ENCODE assay signal across 37 cellular contexts in the genomic region with DNA sequence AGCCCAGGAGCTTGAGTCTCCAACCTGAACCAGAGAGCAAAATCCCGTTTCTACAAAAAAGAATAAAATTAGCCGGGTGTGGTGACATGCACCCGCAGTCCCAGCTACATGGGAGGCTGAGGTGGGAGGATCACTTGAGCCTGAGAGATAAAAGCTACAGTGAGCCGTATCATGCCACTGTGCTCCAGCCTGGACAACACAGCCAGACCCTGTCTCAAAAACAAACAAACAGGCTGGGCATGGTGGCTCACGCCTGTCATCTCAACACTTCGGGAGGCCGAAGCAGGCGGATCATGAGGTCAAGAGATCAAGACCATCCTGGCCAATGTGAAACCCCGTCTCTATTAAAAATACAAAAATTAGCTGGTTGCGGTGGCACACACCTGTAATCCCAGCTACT. TPM values are rescaled to one million over a fixed set of nuclear protein-coding genes. Genes with fewer than 3 reads are reported as not detected.
"Had no signal": no experiment of that assay in that cellular context is flagged by ENCODE, and none has a peak within 500 bp of the region (broad histone marks: within the 10 kb centered on the region; RNA-seq: fewer than 3 reads in every experiment).

No MANE protein-coding gene starts in this region.

- H3K27me3 ChIP-seq: adrenal gland, body of pancreas, brain microvascular endothelial cell, breast epithelium had no signal

- FAIRE-seq: astrocyte, TTC549 had no signal

- H3K4me3 ChIP-seq: adrenal gland, body of pancreas, breast epithelium had no signal

- ATAC-seq: activated CD8-positive, alpha-beta T cell treated with anti-CD3 and anti-CD28 coated beads for 36 hours; activated naive CD4-positive, alpha-beta T cell treated with anti-CD3 and anti-CD28 coated beads, Interleukin-2, amount 50 U/mL, for 72 hours; activated T-cell treated with anti-CD3 and anti-CD28 coated beads, Interleukin-2, amount 50 U/mL, for 4 hours; activated T-cell treated with anti-CD3 and anti-CD28 coated beads, Interleukin-2, amount 50 U/mL, for 72 hours; activated T-helper 17 cell treated with anti-CD3 and anti-CD28 coated beads, Interleukin-2, amount 50 U/mL, for 72 hours; body of pancreas had no signal

- DNase-seq: activated B cell treated with CpG ODN at 0.5 μM for 24 hours; activated CD4-positive, alpha-beta memory T cell treated with anti-CD3 and anti-CD28 coated beads for 36 hours; activated CD4-positive, alpha-beta T cell treated with anti-CD3 and anti-CD28 coated beads for 4 hours; activated CD4-positive, alpha-beta T cell treated with anti-CD3 and anti-CD28 coated beads, Interleukin-2, amount 10 ng/mL, durations not matched to agents 24 days and 14 days; activated CD4-positive, alpha-beta T cell treated with anti-CD3 and anti-CD28 coated beads, Interleukin-2, amount 50 U/mL, for 1 hour; activated CD4-positive, alpha-beta T cell treated with anti-CD3 and anti-CD28 coated beads, Interleukin-2, amount 50 U/mL, for 4 hours; activated CD4-positive, CD25-positive, alpha-beta regulatory T cell treated with anti-CD3 and anti-CD28 coated beads, Interleukin-2, amount 50 U/mL, for 72 hours; activated CD8-positive, alpha-beta memory T cell treated with anti-CD3 and anti-CD28 coated beads, Interleukin-2, amount 50 U/mL, for 4 hours; activated CD8-positive, alpha-beta T cell treated with anti-CD3 and anti-CD28 coated beads for 36 hours; activated effector memory CD4-positive, alpha-beta T cell treated with anti-CD3 and anti-CD28 coated beads, Interleukin-2, amount 50 U/mL, for 16 hours; activated gamma-delta T cell treated with Interleukin-2 at 50 U/mL for 16 hours; activated naive CD4-positive, alpha-beta T cell; activated naive CD4-positive, alpha-beta T cell treated with anti-CD3 and anti-CD28 coated beads for 36 hours; activated naive CD4-positive, alpha-beta T cell treated with anti-CD3 and anti-CD28 coated beads, Interleukin-2, amount 50 U/mL, for 16 hours; activated naive CD8-positive, alpha-beta T cell treated with anti-CD3 and anti-CD28 coated beads for 36 hours; activated T-cell treated with anti-CD3 and anti-CD28 coated beads for 4 hours; activated T-cell treated with anti-CD3 and anti-CD28 coated beads, Interleukin-2, amount 50 U/mL, for 1 hour; activated T-cell treated with anti-CD3 and anti-CD28 coated beads, Interleukin-2, amount 50 U/mL, for 4 hours; activated T-cell treated with anti-CD3 and anti-CD28 coated beads, Interleukin-2, amount 50 U/mL, for 72 hours; amniotic stem cell; aorta; body of pancreas; brain microvascular endothelial cell; central memory CD4-positive, alpha-beta T cell; T-helper 1 cell; T-helper 2 cell; T-helper 9 cell had no signal

- H3K36me3 ChIP-seq: adrenal gland, brain microvascular endothelial cell, breast epithelium had no signal

- H3K4me1 ChIP-seq: breast epithelium had no signal

- H3K9me3 ChIP-seq: adrenal gland, body of pancreas, breast epithelium had no signal

- H3K27ac ChIP-seq: adrenal gland, body of pancreas, brain microvascular endothelial cell, breast epithelium, VCaP had no signal

RNA-seq across cellular contexts. Expression of a gene that starts 11.4 kb away (rescaled TPM):
- total RNA-seq: activated B cell treated with CpG ODN at 0.5 μM for 24 hours; activated CD4-positive, alpha-beta memory T cell treated with anti-CD3 and anti-CD28 coated beads for 36 hours; activated CD4-positive, alpha-beta T cell treated with anti-CD3 and anti-CD28 coated beads, Interleukin-2, amount 10 ng/mL, durations not matched to agents 24 days and 14 days; activated CD8-positive, alpha-beta memory T cell treated with anti-CD3 and anti-CD28 coated beads for 36 hours; activated CD8-positive, alpha-beta T cell treated with anti-CD3 and anti-CD28 coated beads for 36 hours; activated naive CD4-positive, alpha-beta T cell treated with anti-CD3 and anti-CD28 coated beads for 36 hours; activated naive CD4-positive, alpha-beta T cell treated with anti-CD3 and anti-CD28 coated beads, Interleukin-2, amount 50 U/mL, for 72 hours; activated naive CD8-positive, alpha-beta T cell treated with anti-CD3 and anti-CD28 coated beads for 36 hours; activated T-cell treated with anti-CD3 and anti-CD28 coated beads, Interleukin-2, amount 50 U/mL, for 4 hours; activated T-cell treated with anti-CD3 and anti-CD28 coated beads, Interleukin-2, amount 50 U/mL, for 72 hours; activated T-helper 1 cell treated with anti-CD3 and anti-CD28 coated beads, Interleukin-12 subunit alpha, Interleukin-12 subunit beta, Interleukin-2, Interleukin-4 antibody, amounts not matched to agents 30 ng/mL and 10 ng/mL and 1 ng/mL, durations not matched to agents 14 hours and 24 hours and 36 hours; activated T-helper 17 cell treated with anti-CD3 and anti-CD28 coated beads, Interleukin-2, amount 50 U/mL, for 72 hours; aorta; astrocyte; body of pancreas; breast epithelium; cardiac septum had no signal
- polyA plus RNA-seq: adrenal gland, aorta had no signal

RNA-seq across cellular contexts. Expression of a gene that starts 56.1 kb away (rescaled TPM):
- total RNA-seq: activated CD4-positive, alpha-beta memory T cell treated with anti-CD3 and anti-CD28 coated beads for 36 hours; activated naive CD4-positive, alpha-beta T cell treated with anti-CD3 and anti-CD28 coated beads for 36 hours had no signal
